ENCODE assay signal across 10 cellular contexts in genomic region chr15:90106522-90107117, GRCh38. TPM values are rescaled to one million over a fixed set of nuclear protein-coding genes. Genes with fewer than 3 reads are reported as not detected.
DNase-seq lines count a peak whose midpoint lies in the region; ATAC-seq and TF ChIP-seq lines count a peak whose summit lies in the region.
"Had no signal": no experiment of that assay in that cellular context is flagged by ENCODE, and none has a peak within 500 bp of the region (broad histone marks: within the 10 kb centered on the region; RNA-seq: fewer than 3 reads in every experiment).

No MANE protein-coding gene starts in this region.

- POLR2A ChIA-PET in RWPE1 (lab: Yijun Ruan, JAX; ENCODE audit: low non-redundant PET): no interaction called here

- H3K27me3 Mint-ChIP-seq in activated naive CD8-positive, alpha-beta T cell treated with anti-CD3 and anti-CD28 coated beads for 36 hours: peaks cover 4% of the 10 kb centered on the region
- H3K27me3 Mint-ChIP-seq: IgD-negative memory B cell had no signal

- no peak overlapping the region for H3K4me3 Mint-ChIP-seq in activated naive CD8-positive, alpha-beta T cell treated with anti-CD3 and anti-CD28 coated beads for 36 hours

- no peak overlapping the region for H3K27ac Mint-ChIP-seq in activated naive CD8-positive, alpha-beta T cell treated with anti-CD3 and anti-CD28 coated beads for 36 hours
- H3K27ac Mint-ChIP-seq: IgD-negative memory B cell had no signal

- no peaks in the 10 kb centered on the region for H3K9me3 Mint-ChIP-seq in activated naive CD8-positive, alpha-beta T cell treated with anti-CD3 and anti-CD28 coated beads for 36 hours
- H3K9me3 Mint-ChIP-seq: IgD-negative memory B cell had no signal

- DNase-seq in H4 (ENCODE audit: low spot score): peak; percentile 39
- peak; percentile 95 for DNase-seq in RWPE1 (ENCODE audit: low spot score)
- DNase-seq in fibroblast of the aortic adventitia (ENCODE audit: low read depth): peak; percentile 55
- DNase-seq in stimulated activated naive CD4-positive, alpha-beta T cell (lab: John Stamatoyannopoulos, UW): no peak
- no peak for DNase-seq in activated naive CD8-positive, alpha-beta T cell treated with anti-CD3 and anti-CD28 coated beads for 36 hours
- DNase-seq in SKM-1 (lab: John Stamatoyannopoulos, UW; ENCODE audit: unreplicated experiment): no peak
- DNase-seq: stimulated activated CD4-positive, alpha-beta T cell treated with anti-CD3 and anti-CD28 coated beads, Interleukin-2, amount 100 ng/mL, for 24 hours had no signal

- CTCF ChIA-PET in RWPE1 (lab: Yijun Ruan, JAX): interaction anchor here (0.9 to 1.0 kb wide), 3 partner anchors 19 to 114 kb away, joined by 3 to 5 read pairs (median 4); no protein-coding TSS in a partner anchor

- TF ChIP-seq CTCF in RWPE1 (conservative IDR thresholded peaks at IDR 0.05; ENCODE audit: low read depth): no peak
- no peak for TF ChIP-seq CTCF in fibroblast of the aortic adventitia (IDR thresholded peaks at IDR 0.05; ENCODE audit: insufficient read depth, low read length)

- H3K4me3 ChIP-seq in fibroblast of the aortic adventitia (ENCODE audit: low read depth, low read length) (no peak overlapping the region), rectal smooth muscle tissue (ENCODE audit: low read length) (no peak overlapping the region)

- H3K9ac ChIP-seq in rectal smooth muscle tissue (ENCODE audit: low read length): peak overlapping the region; percentile 27

- no peaks in the 10 kb centered on the region for H3K36me3 Mint-ChIP-seq in activated naive CD8-positive, alpha-beta T cell treated with anti-CD3 and anti-CD28 coated beads for 36 hours
- H3K36me3 Mint-ChIP-seq: IgD-negative memory B cell had no signal

- no peak for ATAC-seq in HG02981 (IDR thresholded peaks at IDR 0.05; ENCODE audit: unreplicated experiment)

- H3K4me1 Mint-ChIP-seq in activated naive CD8-positive, alpha-beta T cell treated with anti-CD3 and anti-CD28 coated beads for 36 hours: peaks cover 7% of the 10 kb centered on the region

- no peaks in the 10 kb centered on the region for H3K27me3 ChIP-seq in rectal smooth muscle tissue (ENCODE audit: control insufficient read depth, insufficient read depth, low read length)

- no peaks in the 10 kb centered on the region for H3K36me3 ChIP-seq in rectal smooth muscle tissue (ENCODE audit: control insufficient read depth, insufficient read depth, low read length)

- peaks cover 25% of the 10 kb centered on the region for H3K4me1 ChIP-seq in rectal smooth muscle tissue (ENCODE audit: control insufficient read depth, insufficient read depth, low read length)

- peak overlapping the region; percentile 54 for H3K27ac ChIP-seq in RWPE1
- H3K27ac ChIP-seq in rectal smooth muscle tissue (ENCODE audit: low read depth, low read length): peak overlapping the region; percentile 87

RNA-seq across cellular contexts. Expression of gene IDH2, which starts 4.4 kb away (rescaled TPM):
- 43.2 and 48.5 TPM in 2 replicates for total RNA-seq in H4 (2014; rRNA removed; shearing (Covaris generic))
- 14.3 and 28.6 TPM in 2 replicates for total RNA-seq in fibroblast of the aortic adventitia (ENCODE audit: low replicate concordance)
- 100 to 1,000 TPM; 148 to 157 TPM for total RNA-seq in activated naive CD8-positive, alpha-beta T cell treated with anti-CD3 and anti-CD28 coated beads for 36 hours

Comparison
In these comparisons a context has a peak if more than half of its experiments do, and no peak if none do; other contexts are left out.
1. DNase-seq: peak in H4 (single experiment), RWPE1 (single experiment) and fibroblast of the aortic adventitia (single experiment); none in stimulated activated naive CD4-positive, alpha-beta T cell (0 of 6), activated naive CD8-positive, alpha-beta T cell treated with anti-CD3 and anti-CD28 coated beads for 36 hours (single experiment) and SKM-1 (single experiment).